21 cellular contexts compared by ENCODE assay signal in genomic region chr17:82415336-82415735, GRCh38. TPM values are rescaled to one million over a fixed set of nuclear protein-coding genes. Genes with fewer than 3 reads are reported as not detected.
DNase-seq lines count a peak whose midpoint lies in the region; ATAC-seq, FAIRE-seq and TF ChIP-seq lines count a peak whose summit lies in the region.
"Had no signal": no experiment of that assay in that cellular context is flagged by ENCODE, and none has a peak within 500 bp of the region (broad histone marks: within the 10 kb centered on the region; RNA-seq: fewer than 3 reads in every experiment).

No MANE protein-coding gene starts in this region.

- no peak for TF ChIP-seq CTCF in kidney (IDR thresholded peaks at IDR 0.05; ENCODE audit: borderline replicate concordance, extremely low read depth, insufficient read depth)
- no peak for TF ChIP-seq CTCF in coronary artery (IDR thresholded peaks at IDR 0.05)
- TF ChIP-seq CTCF in endothelial cell (IDR thresholded peaks at IDR 0.05; ENCODE audit: unreplicated experiment), result no peak

- POLR2A ChIA-PET in activated naive CD8-positive, alpha-beta T cell treated with anti-CD3 and anti-CD28 coated beads, Interleukin-2, amount 10 ng/mL, durations not matched to agents 7 days and 5 days (lab: Charles Lee), result no interaction called here

- H3K27ac ChIP-seq in kidney (ENCODE audit: low read depth in 2 of 2, low read length in 2 of 2), result no peak overlapping the region
- H3K27ac ChIP-seq in coronary artery, result no peak overlapping the region
- H3K27ac ChIP-seq: C4-2B, HL-60, KMS-11, PC-9 had no signal

- no peaks in the 10 kb centered on the region for H3K9me3 ChIP-seq in kidney (ENCODE audit: control insufficient read depth in 1 of 2, low read length in 2 of 2)
- H3K9me3 ChIP-seq: HAP-1 had no signal

- ATAC-seq in activated naive CD8-positive, alpha-beta T cell treated with anti-CD3 and anti-CD28 coated beads, Interleukin-2, amount 10 ng/mL, durations not matched to agents 7 days and 5 days (ENCODE audit: low read depth), result no peak
- ATAC-seq in activated naive CD8-positive, alpha-beta T cell treated with anti-CD3 and anti-CD28 coated beads, Interleukin-2, amount 50 U/mL, for 24 hours, result no peak
- no peak for ATAC-seq in HG03095 (IDR thresholded peaks at IDR 0.05; ENCODE audit: unreplicated experiment)

- H3K4me1 ChIP-seq in kidney (ENCODE audit: control insufficient read depth in 1 of 2, insufficient read depth in 1 of 2, low read depth in 1 of 2, low read length in 2 of 2), result peaks cover 2 to 9% of the 10 kb centered on the region in 2 donors

- peaks cover 17% of the 10 kb centered on the region for H3K4me1 Mint-ChIP-seq in activated naive CD8-positive, alpha-beta T cell treated with anti-CD3 and anti-CD28 coated beads, Interleukin-2, amount 10 ng/mL, durations not matched to agents 7 days and 5 days
- peaks cover 23% of the 10 kb centered on the region for H3K4me1 Mint-ChIP-seq in activated naive CD8-positive, alpha-beta T cell treated with anti-CD3 and anti-CD28 coated beads for 36 hours
- H3K4me1 Mint-ChIP-seq in activated naive CD8-positive, alpha-beta T cell treated with anti-CD3 and anti-CD28 coated beads, Interleukin-2, amount 50 U/mL, for 24 hours, result peaks cover 27% of the 10 kb centered on the region
- H3K4me1 Mint-ChIP-seq in endothelial cell (ENCODE audit: unreplicated experiment), result no peaks in the 10 kb centered on the region

- no peak overlapping the region for H3K9ac ChIP-seq in kidney (ENCODE audit: low read length in 2 of 2)
- H3K9ac ChIP-seq: KMS-11 had no signal

- no peak for DNase-seq in activated naive CD8-positive, alpha-beta T cell treated with anti-CD3 and anti-CD28 coated beads, Interleukin-2, amount 10 ng/mL, durations not matched to agents 7 days and 5 days
- no peak for DNase-seq in activated naive CD8-positive, alpha-beta T cell treated with anti-CD3 and anti-CD28 coated beads for 36 hours
- no peak for DNase-seq in activated naive CD8-positive, alpha-beta T cell treated with anti-CD3 and anti-CD28 coated beads, Interleukin-2, amount 50 U/mL, for 24 hours
- DNase-seq in kidney (peak; percentile 73), coronary artery (ENCODE audit: low spot score) (no peak), endothelial cell (ENCODE audit: low spot score) (no peak), DMS53 (lab: John Stamatoyannopoulos, UW) (no peak)
- DNase-seq: GDM1, NCI-H1105 treated with DMSO at 0.1 percent for 48 hours, NCI-H2029 treated with DMSO at 0.1 percent for 48 hours, NCI-H510A treated with DMSO at 0.1 percent for 48 hours, NCI-H748 treated with DMSO at 0.1 percent for 48 hours, PC-9 had no signal

- H3K4me3 Mint-ChIP-seq in activated naive CD8-positive, alpha-beta T cell treated with anti-CD3 and anti-CD28 coated beads, Interleukin-2, amount 10 ng/mL, durations not matched to agents 7 days and 5 days, result no peak overlapping the region
- H3K4me3 Mint-ChIP-seq in activated naive CD8-positive, alpha-beta T cell treated with anti-CD3 and anti-CD28 coated beads for 36 hours, result no peak overlapping the region
- peak overlapping the region; percentile 48 for H3K4me3 Mint-ChIP-seq in activated naive CD8-positive, alpha-beta T cell treated with anti-CD3 and anti-CD28 coated beads, Interleukin-2, amount 50 U/mL, for 24 hours
- H3K4me3 Mint-ChIP-seq in endothelial cell (ENCODE audit: unreplicated experiment), result no peak overlapping the region

- peak overlapping the region; percentile 16 for H3K27ac Mint-ChIP-seq in activated naive CD8-positive, alpha-beta T cell treated with anti-CD3 and anti-CD28 coated beads, Interleukin-2, amount 10 ng/mL, durations not matched to agents 7 days and 5 days
- H3K27ac Mint-ChIP-seq in activated naive CD8-positive, alpha-beta T cell treated with anti-CD3 and anti-CD28 coated beads for 36 hours, result no peak overlapping the region
- no peak overlapping the region for H3K27ac Mint-ChIP-seq in activated naive CD8-positive, alpha-beta T cell treated with anti-CD3 and anti-CD28 coated beads, Interleukin-2, amount 50 U/mL, for 24 hours
- no peak overlapping the region for H3K27ac Mint-ChIP-seq in endothelial cell (ENCODE audit: unreplicated experiment)
- H3K27ac Mint-ChIP-seq: CD8-positive, alpha-beta memory T cell had no signal

- FAIRE-seq in kidney (lab: Jason Lieb, UNC), result no peak
- FAIRE-seq: A204.1 had no signal

- intact Hi-C loops in kidney (cut with DNase I), result no loop called here

- no peaks in the 10 kb centered on the region for H3K27me3 Mint-ChIP-seq in activated naive CD8-positive, alpha-beta T cell treated with anti-CD3 and anti-CD28 coated beads, Interleukin-2, amount 10 ng/mL, durations not matched to agents 7 days and 5 days
- H3K27me3 Mint-ChIP-seq in activated naive CD8-positive, alpha-beta T cell treated with anti-CD3 and anti-CD28 coated beads for 36 hours, result no peaks in the 10 kb centered on the region
- H3K27me3 Mint-ChIP-seq in activated naive CD8-positive, alpha-beta T cell treated with anti-CD3 and anti-CD28 coated beads, Interleukin-2, amount 50 U/mL, for 24 hours, result no peaks in the 10 kb centered on the region
- H3K27me3 Mint-ChIP-seq in endothelial cell (ENCODE audit: unreplicated experiment), result peaks cover 3% of the 10 kb centered on the region
- H3K27me3 Mint-ChIP-seq: CD8-positive, alpha-beta memory T cell had no signal

- H3K9me3 Mint-ChIP-seq in activated naive CD8-positive, alpha-beta T cell treated with anti-CD3 and anti-CD28 coated beads, Interleukin-2, amount 10 ng/mL, durations not matched to agents 7 days and 5 days, result no peaks in the 10 kb centered on the region
- H3K9me3 Mint-ChIP-seq in activated naive CD8-positive, alpha-beta T cell treated with anti-CD3 and anti-CD28 coated beads for 36 hours, result no peaks in the 10 kb centered on the region
- no peaks in the 10 kb centered on the region for H3K9me3 Mint-ChIP-seq in activated naive CD8-positive, alpha-beta T cell treated with anti-CD3 and anti-CD28 coated beads, Interleukin-2, amount 50 U/mL, for 24 hours
- no peaks in the 10 kb centered on the region for H3K9me3 Mint-ChIP-seq in endothelial cell (ENCODE audit: unreplicated experiment)
- H3K9me3 Mint-ChIP-seq: CD8-positive, alpha-beta memory T cell had no signal

- peaks cover 0 to 2% of the 10 kb centered on the region in 2 donors for H3K36me3 ChIP-seq in kidney (ENCODE audit: control insufficient read depth in 1 of 2, insufficient read depth in 2 of 2, low read length in 2 of 2)
- H3K36me3 ChIP-seq: HAP-1 had no signal

- H3K36me3 Mint-ChIP-seq in activated naive CD8-positive, alpha-beta T cell treated with anti-CD3 and anti-CD28 coated beads, Interleukin-2, amount 10 ng/mL, durations not matched to agents 7 days and 5 days, result peaks cover 11% of the 10 kb centered on the region
- H3K36me3 Mint-ChIP-seq in activated naive CD8-positive, alpha-beta T cell treated with anti-CD3 and anti-CD28 coated beads for 36 hours, result peaks cover 10% of the 10 kb centered on the region
- peaks cover 16% of the 10 kb centered on the region for H3K36me3 Mint-ChIP-seq in activated naive CD8-positive, alpha-beta T cell treated with anti-CD3 and anti-CD28 coated beads, Interleukin-2, amount 50 U/mL, for 24 hours (ENCODE audit: low read depth)
- H3K36me3 Mint-ChIP-seq in endothelial cell (ENCODE audit: low read depth, unreplicated experiment), result no peaks in the 10 kb centered on the region

- H3K4me3 ChIP-seq in kidney (ENCODE audit: low read length in 2 of 2) (no peak overlapping the region), coronary artery (no peak overlapping the region)
- H3K4me3 ChIP-seq: HAP-1, PC-9 had no signal

RNA-seq across cellular contexts. Expression of gene HEXD, which starts 2.8 kb away (rescaled TPM):
- total RNA-seq in activated naive CD8-positive, alpha-beta T cell treated with anti-CD3 and anti-CD28 coated beads, Interleukin-2, amount 10 ng/mL, durations not matched to agents 7 days and 5 days, result 10 to 100 TPM; 84.1 to 84.8 TPM
- 10 to 100 TPM; 17.3 to 20.3 TPM for total RNA-seq in activated naive CD8-positive, alpha-beta T cell treated with anti-CD3 and anti-CD28 coated beads for 36 hours
- 39.2 TPM for total RNA-seq in kidney
- 42.0 TPM for polyA plus RNA-seq in kidney (ENCODE audit: insufficient read depth, low read depth, low replicate concordance)
- 22.0 TPM for total RNA-seq in endothelial cell (ENCODE audit: unreplicated experiment)

RNA-seq across cellular contexts. Expression of gene OGFOD3, which starts 3.0 kb away (rescaled TPM):
- total RNA-seq in activated naive CD8-positive, alpha-beta T cell treated with anti-CD3 and anti-CD28 coated beads, Interleukin-2, amount 10 ng/mL, durations not matched to agents 7 days and 5 days, result 10 to 100 TPM; 24.4 to 27.4 TPM
- 10 to 100 TPM; 18.4 to 21.5 TPM for total RNA-seq in activated naive CD8-positive, alpha-beta T cell treated with anti-CD3 and anti-CD28 coated beads for 36 hours
- 36.1 TPM for total RNA-seq in kidney
- polyA plus RNA-seq in kidney (ENCODE audit: insufficient read depth, low read depth, low replicate concordance), result 27.8 TPM
- 15.7 TPM for total RNA-seq in endothelial cell (ENCODE audit: unreplicated experiment)

RNA-seq across cellular contexts. Expression of gene CYBC1, which starts 35.2 kb away (rescaled TPM):
- total RNA-seq in activated naive CD8-positive, alpha-beta T cell treated with anti-CD3 and anti-CD28 coated beads, Interleukin-2, amount 10 ng/mL, durations not matched to agents 7 days and 5 days, result 100 to 1,000 TPM; 301 to 323 TPM
- 100 to 1,000 TPM; 156 to 163 TPM for total RNA-seq in activated naive CD8-positive, alpha-beta T cell treated with anti-CD3 and anti-CD28 coated beads for 36 hours
- total RNA-seq in kidney (139 TPM), endothelial cell (ENCODE audit: unreplicated experiment) (75.7 TPM)
- polyA plus RNA-seq in kidney (ENCODE audit: insufficient read depth, low read depth, low replicate concordance), result 38.2 TPM

RNA-seq across cellular contexts. Expression of gene NARF, which starts 43.2 kb away (rescaled TPM):
- 100 to 1,000 TPM; 106 to 121 TPM for total RNA-seq in activated naive CD8-positive, alpha-beta T cell treated with anti-CD3 and anti-CD28 coated beads, Interleukin-2, amount 10 ng/mL, durations not matched to agents 7 days and 5 days
- total RNA-seq in activated naive CD8-positive, alpha-beta T cell treated with anti-CD3 and anti-CD28 coated beads for 36 hours, result 10 to 100 TPM; 49.9 to 51.3 TPM
- total RNA-seq in kidney (45.8 TPM), endothelial cell (ENCODE audit: unreplicated experiment) (88.7 TPM)
- polyA plus RNA-seq in kidney (ENCODE audit: insufficient read depth, low read depth, low replicate concordance), result 29.1 TPM

RNA-seq across cellular contexts. Expression of gene UTS2R, which starts 43.8 kb away (rescaled TPM):
- total RNA-seq in activated naive CD8-positive, alpha-beta T cell treated with anti-CD3 and anti-CD28 coated beads, Interleukin-2, amount 10 ng/mL, durations not matched to agents 7 days and 5 days, result not detected
- not detected for total RNA-seq in activated naive CD8-positive, alpha-beta T cell treated with anti-CD3 and anti-CD28 coated beads for 36 hours
- total RNA-seq in kidney (not detected), endothelial cell (ENCODE audit: unreplicated experiment) (not detected)
- polyA plus RNA-seq in kidney (ENCODE audit: insufficient read depth, low read depth, low replicate concordance), result not detected
- total RNA-seq: CD8-positive, alpha-beta memory T cell; HT1080; PC-9 had no signal
- polyA plus RNA-seq: CD8-positive, alpha-beta memory T cell had no signal
